ENCODE assay signal across 1 cellular context in the genomic region with DNA sequence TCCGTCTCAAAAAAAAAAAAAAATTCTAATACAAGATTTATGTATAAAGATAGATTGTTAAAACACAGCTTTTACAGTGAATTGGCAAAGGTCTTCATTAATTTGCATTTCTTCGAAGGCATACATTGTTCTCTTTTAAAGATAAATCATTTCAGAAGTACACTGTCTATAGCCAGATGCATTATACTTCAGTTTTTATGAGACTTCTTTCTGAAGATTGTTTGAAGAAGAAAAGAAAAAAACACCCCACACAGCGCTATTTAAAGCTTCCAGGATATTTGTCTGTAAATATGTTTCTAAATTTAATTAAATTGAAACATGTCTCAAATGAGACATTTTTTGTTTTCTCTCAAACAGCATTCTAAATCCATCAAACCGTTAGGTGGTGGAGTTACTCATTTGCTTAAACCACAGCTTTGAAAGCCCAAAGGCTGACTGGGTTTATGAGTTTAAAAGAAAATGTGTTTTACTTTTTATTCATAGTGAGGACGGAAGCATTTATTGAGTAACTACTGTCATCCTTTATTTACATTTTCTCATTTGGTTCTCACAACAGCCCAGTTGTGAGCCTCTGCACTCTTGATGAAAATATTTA.
A peak's percentile ranks its signal among the peaks of the same experiment; 100 is the strongest.
TF ChIP-seq lines count a peak whose summit lies in the region.

No MANE protein-coding gene starts in this region.

TF ChIP-seq in GM12878, 131 proteins besides CTCF, POLR2A, EP300 and RAD21 (continued from another document):
- TF ChIP-seq, protein P1, sequence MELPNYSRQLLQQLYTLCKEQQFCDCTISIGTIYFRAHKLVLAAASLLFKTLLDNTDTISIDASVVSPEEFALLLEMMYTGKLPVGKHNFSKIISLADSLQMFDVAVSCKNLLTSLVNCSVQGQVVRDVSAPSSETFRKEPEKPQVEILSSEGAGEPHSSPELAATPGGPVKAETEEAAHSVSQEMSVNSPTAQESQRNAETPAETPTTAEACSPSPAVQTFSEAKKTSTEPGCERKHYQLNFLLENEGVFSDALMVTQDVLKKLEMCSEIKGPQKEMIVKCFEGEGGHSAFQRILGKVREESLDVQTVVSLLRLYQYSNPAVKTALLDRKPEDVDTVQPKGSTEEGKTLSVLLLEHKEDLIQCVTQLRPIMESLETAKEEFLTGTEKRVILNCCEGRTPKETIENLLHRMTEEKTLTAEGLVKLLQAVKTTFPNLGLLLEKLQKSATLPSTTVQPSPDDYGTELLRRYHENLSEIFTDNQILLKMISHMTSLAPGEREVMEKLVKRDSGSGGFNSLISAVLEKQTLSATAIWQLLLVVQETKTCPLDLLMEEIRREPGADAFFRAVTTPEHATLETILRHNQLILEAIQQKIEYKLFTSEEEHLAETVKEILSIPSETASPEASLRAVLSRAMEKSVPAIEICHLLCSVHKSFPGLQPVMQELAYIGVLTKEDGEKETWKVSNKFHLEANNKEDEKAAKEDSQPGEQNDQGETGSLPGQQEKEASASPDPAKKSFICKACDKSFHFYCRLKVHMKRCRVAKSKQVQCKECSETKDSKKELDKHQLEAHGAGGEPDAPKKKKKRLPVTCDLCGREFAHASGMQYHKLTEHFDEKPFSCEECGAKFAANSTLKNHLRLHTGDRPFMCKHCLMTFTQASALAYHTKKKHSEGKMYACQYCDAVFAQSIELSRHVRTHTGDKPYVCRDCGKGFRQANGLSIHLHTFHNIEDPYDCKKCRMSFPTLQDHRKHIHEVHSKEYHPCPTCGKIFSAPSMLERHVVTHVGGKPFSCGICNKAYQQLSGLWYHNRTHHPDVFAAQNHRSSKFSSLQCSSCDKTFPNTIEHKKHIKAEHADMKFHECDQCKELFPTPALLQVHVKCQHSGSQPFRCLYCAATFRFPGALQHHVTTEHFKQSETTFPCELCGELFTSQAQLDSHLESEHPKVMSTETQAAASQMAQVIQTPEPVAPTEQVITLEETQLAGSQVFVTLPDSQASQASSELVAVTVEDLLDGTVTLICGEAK (IDR thresholded peaks at IDR 0.05; ENCODE audit: borderline replicate concordance), result no peak
- TF ChIP-seq, protein P2, sequence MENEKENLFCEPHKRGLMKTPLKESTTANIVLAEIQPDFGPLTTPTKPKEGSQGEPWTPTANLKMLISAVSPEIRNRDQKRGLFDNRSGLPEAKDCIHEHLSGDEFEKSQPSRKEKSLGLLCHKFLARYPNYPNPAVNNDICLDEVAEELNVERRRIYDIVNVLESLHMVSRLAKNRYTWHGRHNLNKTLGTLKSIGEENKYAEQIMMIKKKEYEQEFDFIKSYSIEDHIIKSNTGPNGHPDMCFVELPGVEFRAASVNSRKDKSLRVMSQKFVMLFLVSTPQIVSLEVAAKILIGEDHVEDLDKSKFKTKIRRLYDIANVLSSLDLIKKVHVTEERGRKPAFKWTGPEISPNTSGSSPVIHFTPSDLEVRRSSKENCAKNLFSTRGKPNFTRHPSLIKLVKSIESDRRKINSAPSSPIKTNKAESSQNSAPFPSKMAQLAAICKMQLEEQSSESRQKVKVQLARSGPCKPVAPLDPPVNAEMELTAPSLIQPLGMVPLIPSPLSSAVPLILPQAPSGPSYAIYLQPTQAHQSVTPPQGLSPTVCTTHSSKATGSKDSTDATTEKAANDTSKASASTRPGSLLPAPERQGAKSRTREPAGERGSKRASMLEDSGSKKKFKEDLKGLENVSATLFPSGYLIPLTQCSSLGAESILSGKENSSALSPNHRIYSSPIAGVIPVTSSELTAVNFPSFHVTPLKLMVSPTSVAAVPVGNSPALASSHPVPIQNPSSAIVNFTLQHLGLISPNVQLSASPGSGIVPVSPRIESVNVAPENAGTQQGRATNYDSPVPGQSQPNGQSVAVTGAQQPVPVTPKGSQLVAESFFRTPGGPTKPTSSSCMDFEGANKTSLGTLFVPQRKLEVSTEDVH (IDR thresholded peaks at IDR 0.05; ENCODE audit: low read depth, partially characterized antibody), result no peak
- TF ChIP-seq MEF2A (IDR thresholded peaks at IDR 0.05; ENCODE audit: insufficient read depth, low read depth, low read length) (0 out of 2 replicates have a peak, but pooled peaks have one; percentile 34), HDGF (IDR thresholded peaks at IDR 0.05) (no peak), STAT3 (IDR thresholded peaks at IDR 0.05; ENCODE audit: low read depth, low read length) (no peak)
TF ChIP-seq in GM12878: peak in this region for 3.
